Comparison of ENCODE assay signal across 2 cellular contexts in the genomic region with DNA sequence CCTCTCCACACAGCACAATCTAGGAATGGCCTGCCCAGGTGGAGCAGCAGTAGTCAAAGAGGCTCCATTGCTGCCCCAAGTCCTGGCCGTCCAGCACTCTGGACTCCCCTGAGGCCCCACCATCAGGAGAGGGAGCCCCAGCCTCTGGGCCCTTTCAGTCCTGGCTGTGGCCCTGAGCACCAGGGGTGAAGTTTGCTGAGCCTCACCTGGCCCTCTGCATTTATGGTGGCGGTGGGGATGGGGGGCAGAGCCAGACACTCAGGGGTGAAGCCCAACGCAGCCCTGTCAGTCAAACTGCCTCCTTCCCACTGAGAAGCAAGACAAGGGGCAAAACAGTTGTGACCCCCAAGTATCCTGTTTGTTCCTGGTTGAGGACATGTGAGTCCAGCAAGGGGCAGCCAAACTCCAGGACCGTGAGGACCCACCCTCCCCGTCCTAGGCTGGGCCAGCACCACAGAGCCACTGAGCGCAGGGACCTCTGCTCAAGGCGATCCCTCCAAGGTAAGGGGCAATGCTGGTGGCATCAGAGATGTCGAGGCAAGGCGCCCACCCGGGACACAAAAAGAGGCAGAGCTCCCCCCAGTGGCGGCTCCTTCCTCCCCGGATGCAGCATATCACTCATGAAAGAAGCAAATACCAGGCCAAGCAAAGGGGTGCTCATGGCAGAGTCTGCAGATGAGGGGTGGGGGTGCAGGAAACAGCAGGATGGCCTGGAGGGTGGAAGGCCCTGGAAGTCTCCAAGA.
TF ChIP-seq lines count a peak whose summit lies in the region.

No MANE protein-coding gene starts in this region.

TF ChIP-seq in HEK293T, 16 proteins besides CTCF, POLR2A, EP300 and RAD21 (continued from another document):
- TF ChIP-seq ELF4 (IDR thresholded peaks at IDR 0.05) (no peak), TARDBP (IDR thresholded peaks at IDR 0.05) (no peak), LEF1 (IDR thresholded peaks at IDR 0.05; ENCODE audit: borderline replicate concordance) (no peak), HDGF (IDR thresholded peaks at IDR 0.05; ENCODE audit: borderline replicate concordance) (no peak), ZNF384 (IDR thresholded peaks at IDR 0.05) (no peak), ARNT (IDR thresholded peaks at IDR 0.05) (no peak), L3MBTL2 (conservative IDR thresholded peaks at IDR 0.05) (no peak), FOXM1 (IDR thresholded peaks at IDR 0.05; ENCODE audit: borderline replicate concordance) (no peak)

TF ChIP-seq in GM12878, 131 proteins besides CTCF, POLR2A, EP300 and RAD21 (continued from another document):
- TF ChIP-seq ASH2L (IDR thresholded peaks at IDR 0.05; ENCODE audit: borderline replicate concordance, low read depth) = no peak
- TF ChIP-seq, protein P1, sequence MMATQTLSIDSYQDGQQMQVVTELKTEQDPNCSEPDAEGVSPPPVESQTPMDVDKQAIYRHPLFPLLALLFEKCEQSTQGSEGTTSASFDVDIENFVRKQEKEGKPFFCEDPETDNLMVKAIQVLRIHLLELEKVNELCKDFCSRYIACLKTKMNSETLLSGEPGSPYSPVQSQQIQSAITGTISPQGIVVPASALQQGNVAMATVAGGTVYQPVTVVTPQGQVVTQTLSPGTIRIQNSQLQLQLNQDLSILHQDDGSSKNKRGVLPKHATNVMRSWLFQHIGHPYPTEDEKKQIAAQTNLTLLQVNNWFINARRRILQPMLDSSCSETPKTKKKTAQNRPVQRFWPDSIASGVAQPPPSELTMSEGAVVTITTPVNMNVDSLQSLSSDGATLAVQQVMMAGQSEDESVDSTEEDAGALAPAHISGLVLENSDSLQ (IDR thresholded peaks at IDR 0.05) = 0 out of 2 replicates have a peak, but pooled peaks have one; percentile 39
